ENCODE assay signal across 19 cellular contexts in the genomic region with DNA sequence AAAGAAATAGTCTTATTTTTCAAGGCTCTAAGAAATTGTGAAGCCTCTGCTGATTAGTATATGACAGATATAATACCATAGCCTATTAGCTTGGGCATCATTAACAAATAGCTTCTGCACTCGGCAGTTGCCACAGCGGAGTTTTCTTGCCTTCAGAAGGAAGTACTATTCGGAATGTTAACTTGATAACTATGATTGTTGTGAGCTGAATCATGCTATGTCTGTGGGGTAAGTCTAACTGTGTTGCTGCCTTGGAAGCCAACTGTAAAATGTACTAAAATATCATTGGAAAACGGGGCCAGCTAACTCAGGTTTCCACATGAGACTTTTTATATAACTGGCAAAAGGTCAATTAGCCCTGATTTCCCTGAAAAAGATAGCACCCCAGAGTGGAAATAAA.
DNase-seq lines count a peak whose midpoint lies in the region; ATAC-seq, FAIRE-seq and TF ChIP-seq lines count a peak whose summit lies in the region.
"Had no signal": no experiment of that assay in that cellular context is flagged by ENCODE, and none has a peak within 500 bp of the region (broad histone marks: within the 10 kb centered on the region; RNA-seq: fewer than 3 reads in every experiment).

No MANE protein-coding gene starts in this region.

- no peaks in the 10 kb centered on the region for H3K27me3 ChIP-seq in SK-N-SH (ENCODE audit: insufficient read depth)
- no peaks in the 10 kb centered on the region for H3K27me3 ChIP-seq in osteoblast (ENCODE audit: insufficient read depth, low read length)
- H3K27me3 ChIP-seq in gastrocnemius medialis = no peaks in the 10 kb centered on the region
- H3K27me3 ChIP-seq in ovary = no peaks in the 10 kb centered on the region
- H3K27me3 ChIP-seq: esophagus squamous epithelium had no signal

- H3K9me3 ChIP-seq in SK-N-SH = no peaks in the 10 kb centered on the region
- no peaks in the 10 kb centered on the region for H3K9me3 ChIP-seq in osteoblast (ENCODE audit: low read depth, low read length)
- no peaks in the 10 kb centered on the region for H3K9me3 ChIP-seq in gastrocnemius medialis
- no peaks in the 10 kb centered on the region for H3K9me3 ChIP-seq in ovary
- H3K9me3 ChIP-seq: esophagus squamous epithelium had no signal

- TF ChIP-seq EP300 in SK-N-SH (IDR thresholded peaks at IDR 0.05; ENCODE audit: borderline replicate concordance in 1 of 2, low read depth in 1 of 2, low read length in 1 of 2) (peak in 1 of 2 experiments; percentile 88; a peak in 2 of 4 replicates), ovary (IDR thresholded peaks at IDR 0.05) (no peak)

- TF ChIP-seq POLR2A in GM12892 (IDR thresholded peaks at IDR 0.05; ENCODE audit: low read depth, low read length) = no peak
- TF ChIP-seq POLR2A in gastrocnemius medialis (IDR thresholded peaks at IDR 0.05) = no peak
- TF ChIP-seq POLR2A in ovary (IDR thresholded peaks at IDR 0.05) = no peak

- no peak for TF ChIP-seq CTCF in SK-N-SH (IDR thresholded peaks at IDR 0.05)
- TF ChIP-seq CTCF in fibroblast of mammary gland (conservative IDR thresholded peaks at IDR 0.05; ENCODE audit: control insufficient read depth, insufficient read depth, low read depth, low read length) = no peak
- no peak for TF ChIP-seq CTCF in osteoblast (IDR thresholded peaks at IDR 0.05; ENCODE audit: extremely low read depth, low read depth, low read length)
- no peak for TF ChIP-seq CTCF in gastrocnemius medialis (IDR thresholded peaks at IDR 0.05 in 4 of 5, conservative IDR thresholded peaks at IDR 0.05 in 1 of 5)
- no peak for TF ChIP-seq CTCF in ovary (IDR thresholded peaks at IDR 0.05)

- peaks cover 8 to 68% of the 10 kb centered on the region in 2 experiments for H3K36me3 ChIP-seq in SK-N-SH (replicated peaks in 1 of 2; ENCODE audit: control insufficient read depth in 1 of 2, insufficient read depth in 2 of 2, low read length in 1 of 2)
- H3K36me3 ChIP-seq in osteoblast (ENCODE audit: insufficient read depth, low read length) = no peaks in the 10 kb centered on the region
- no peaks in the 10 kb centered on the region for H3K36me3 ChIP-seq in gastrocnemius medialis
- no peaks in the 10 kb centered on the region for H3K36me3 ChIP-seq in ovary
- H3K36me3 ChIP-seq: esophagus squamous epithelium had no signal

- no peak for FAIRE-seq in GM12892 (lab: Jason Lieb, UNC)

- H3K27ac ChIP-seq in SK-N-SH (ENCODE audit: low read depth in 2 of 2, low read length in 1 of 2) = peak overlapping the region; percentile 86 to 87
- H3K27ac ChIP-seq in osteoblast (ENCODE audit: low read depth, low read length) = peak overlapping the region; percentile 66
- H3K27ac ChIP-seq in gastrocnemius medialis = no peak overlapping the region
- no peak overlapping the region for H3K27ac ChIP-seq in ovary
- H3K27ac ChIP-seq: esophagus squamous epithelium, parathyroid adenoma had no signal

- peaks cover 56% of the 10 kb centered on the region for H3K79me2 ChIP-seq in SK-N-SH (ENCODE audit: insufficient read depth)
- no peaks in the 10 kb centered on the region for H3K79me2 ChIP-seq in osteoblast (ENCODE audit: insufficient read depth, low read length)
- H3K79me2 ChIP-seq: parathyroid adenoma had no signal

- in situ Hi-C loops in gastrocnemius medialis (cut with MboI; ENCODE audit: low sequenced_read_pairs in 4 of 4) = no loop called here

- ATAC-seq in gastrocnemius medialis = no peak
- ATAC-seq: HCT116 had no signal

- WGBS in SK-N-SH (ENCODE audit: low lambda C conversion rate) = 12% methylated on average over 4 of the region's 4 CpGs
- 28 to 56% (median 29%) methylated on average over 4 of the region's 4 CpGs for WGBS in ovary, 3 donors

- CTCF ChIA-PET in SK-N-SH (lab: Yijun Ruan, JAX) = interaction anchor here (1.5 kb wide), 1 partner anchor 16 kb away, joined by 5 read pairs; no protein-coding TSS in a partner anchor

- no peaks in the 10 kb centered on the region for H3K9me2 ChIP-seq in SK-N-SH

- H2AFZ ChIP-seq in SK-N-SH (ENCODE audit: low read depth) = peak overlapping the region; percentile 39; the same call in 1 of the 2 replicates
- H2AFZ ChIP-seq in osteoblast (ENCODE audit: low read length) = no peak overlapping the region
- H2AFZ ChIP-seq: parathyroid adenoma had no signal

- TF ChIP-seq RAD21 in SK-N-SH (IDR thresholded peaks at IDR 0.05; ENCODE audit: low read length) = no peak

- intact Hi-C loops in gastrocnemius medialis (cut with DNase I; ENCODE audit: low total_unique reads) (no loop called here), ovary (cut with DNase I) (loop anchor here in 1 of 4 donors (5.0 kb wide), 1 partner anchor 238 kb away; no protein-coding TSS in a partner anchor)

- peak overlapping the region; percentile 64 for H3K4me2 ChIP-seq in SK-N-SH
- H3K4me2 ChIP-seq in osteoblast (ENCODE audit: insufficient read depth, low read length) = peak overlapping the region; percentile 21

- H3K4me3 ChIP-seq in SK-N-SH (ENCODE audit: low read depth in 2 of 2, low read length in 1 of 2) (peak overlapping the region in 1 of 2 experiments; percentile 9; a peak in 1 of 4 replicates), fibroblast of mammary gland (ENCODE audit: control insufficient read depth, low read depth, low read length) (no peak overlapping the region), osteoblast (ENCODE audit: insufficient read depth, low read length) (no peak overlapping the region), gastrocnemius medialis (no peak overlapping the region), ovary (no peak overlapping the region)
- H3K4me3 ChIP-seq: esophagus squamous epithelium had no signal

- POLR2A ChIA-PET in SK-N-SH (lab: Yijun Ruan, JAX) = no interaction called here

- peak overlapping the region; percentile 47; the same call in 1 of the 2 replicates for H3K9ac ChIP-seq in SK-N-SH
- H3K9ac ChIP-seq: parathyroid adenoma had no signal

- peaks cover 13 to 37% of the 10 kb centered on the region in 2 experiments for H3K4me1 ChIP-seq in SK-N-SH (ENCODE audit: control insufficient read depth in 1 of 2, insufficient read depth in 2 of 2, low read depth in 1 of 2, low read length in 1 of 2)
- peaks cover 29% of the 10 kb centered on the region for H3K4me1 ChIP-seq in osteoblast (ENCODE audit: insufficient read depth, low read length)
- no peaks in the 10 kb centered on the region for H3K4me1 ChIP-seq in gastrocnemius medialis
- H3K4me1 ChIP-seq in ovary (ENCODE audit: insufficient read depth) = no peaks in the 10 kb centered on the region
- H3K4me1 ChIP-seq: esophagus squamous epithelium, parathyroid adenoma had no signal

- H3F3A ChIP-seq in SK-N-SH (replicated peaks; ENCODE audit: insufficient read depth) = peaks cover 32% of the 10 kb centered on the region

- H4K20me1 ChIP-seq in SK-N-SH (ENCODE audit: insufficient read depth) (no peaks in the 10 kb centered on the region), osteoblast (ENCODE audit: insufficient read depth, low read length) (no peaks in the 10 kb centered on the region)

- DNase-seq in EH (ENCODE audit: low read depth) (peak; percentile 92), SK-N-SH (no peak), fibroblast of mammary gland (ENCODE audit: low read depth) (peak; percentile 61), osteoblast (ENCODE audit: insufficient read length, low spot score, missing footprints) (peak; percentile 66), GM12892 (ENCODE audit: insufficient read length) (no peak), gastrocnemius medialis (no peak), ovary (no peak)
- no peak for DNase-seq in activated CD4-positive, CD25-positive, alpha-beta regulatory T cell (lab: John Stamatoyannopoulos, UW)
- DNase-seq: activated T-cell treated with anti-CD3 and anti-CD28 coated beads, Interleukin-2, amount 50 U/mL, for 48 hours; C1 segment of cervical spinal cord; cortex of kidney; DMS53; esophagus squamous epithelium; KBM-7; midbrain; NCI-H1436; T1000 had no signal

TF ChIP-seq in SK-N-SH, 30 proteins besides CTCF, POLR2A, EP300 and RAD21 (continues in another document):
- TF ChIP-seq TCF12 (IDR thresholded peaks at IDR 0.05) = peak; percentile 75
- TF ChIP-seq POLR2AphosphoS5 (IDR thresholded peaks at IDR 0.05; ENCODE audit: low read depth, low read length) = peak; percentile 27; the same call in 1 of the 2 replicates
- peak; percentile 37; the same call in 1 of the 2 replicates for TF ChIP-seq YY1 (IDR thresholded peaks at IDR 0.05; ENCODE audit: low read depth)
- peak; percentile 68; the same call in 1 of the 2 replicates for TF ChIP-seq TEAD4 (IDR thresholded peaks at IDR 0.05; ENCODE audit: borderline replicate concordance, insufficient read depth)
- TF ChIP-seq, protein P1, sequence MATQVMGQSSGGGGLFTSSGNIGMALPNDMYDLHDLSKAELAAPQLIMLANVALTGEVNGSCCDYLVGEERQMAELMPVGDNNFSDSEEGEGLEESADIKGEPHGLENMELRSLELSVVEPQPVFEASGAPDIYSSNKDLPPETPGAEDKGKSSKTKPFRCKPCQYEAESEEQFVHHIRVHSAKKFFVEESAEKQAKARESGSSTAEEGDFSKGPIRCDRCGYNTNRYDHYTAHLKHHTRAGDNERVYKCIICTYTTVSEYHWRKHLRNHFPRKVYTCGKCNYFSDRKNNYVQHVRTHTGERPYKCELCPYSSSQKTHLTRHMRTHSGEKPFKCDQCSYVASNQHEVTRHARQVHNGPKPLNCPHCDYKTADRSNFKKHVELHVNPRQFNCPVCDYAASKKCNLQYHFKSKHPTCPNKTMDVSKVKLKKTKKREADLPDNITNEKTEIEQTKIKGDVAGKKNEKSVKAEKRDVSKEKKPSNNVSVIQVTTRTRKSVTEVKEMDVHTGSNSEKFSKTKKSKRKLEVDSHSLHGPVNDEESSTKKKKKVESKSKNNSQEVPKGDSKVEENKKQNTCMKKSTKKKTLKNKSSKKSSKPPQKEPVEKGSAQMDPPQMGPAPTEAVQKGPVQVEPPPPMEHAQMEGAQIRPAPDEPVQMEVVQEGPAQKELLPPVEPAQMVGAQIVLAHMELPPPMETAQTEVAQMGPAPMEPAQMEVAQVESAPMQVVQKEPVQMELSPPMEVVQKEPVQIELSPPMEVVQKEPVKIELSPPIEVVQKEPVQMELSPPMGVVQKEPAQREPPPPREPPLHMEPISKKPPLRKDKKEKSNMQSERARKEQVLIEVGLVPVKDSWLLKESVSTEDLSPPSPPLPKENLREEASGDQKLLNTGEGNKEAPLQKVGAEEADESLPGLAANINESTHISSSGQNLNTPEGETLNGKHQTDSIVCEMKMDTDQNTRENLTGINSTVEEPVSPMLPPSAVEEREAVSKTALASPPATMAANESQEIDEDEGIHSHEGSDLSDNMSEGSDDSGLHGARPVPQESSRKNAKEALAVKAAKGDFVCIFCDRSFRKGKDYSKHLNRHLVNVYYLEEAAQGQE (IDR thresholded peaks at IDR 0.05; ENCODE audit: low read depth, low read length) = no peak
- TF ChIP-seq NFIC (IDR thresholded peaks at IDR 0.05; ENCODE audit: borderline replicate concordance) = peak; percentile 67
- TF ChIP-seq RCOR1 (IDR thresholded peaks at IDR 0.05; ENCODE audit: low read length) = peak; percentile 11; the same call in 1 of the 2 replicates
- no peak for TF ChIP-seq CHD2 (IDR thresholded peaks at IDR 0.05; ENCODE audit: low read length, partially characterized antibody)
- TF ChIP-seq, protein P2, sequence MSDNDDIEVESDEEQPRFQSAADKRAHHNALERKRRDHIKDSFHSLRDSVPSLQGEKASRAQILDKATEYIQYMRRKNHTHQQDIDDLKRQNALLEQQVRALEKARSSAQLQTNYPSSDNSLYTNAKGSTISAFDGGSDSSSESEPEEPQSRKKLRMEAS (IDR thresholded peaks at IDR 0.05; ENCODE audit: low read depth) = peak; percentile 52; the same call in 1 of the 2 replicates

Comparison
In these comparisons a context has a peak if more than half of its experiments do, and no peak if none do; other contexts are left out.
1. DNase-seq: peak in EH (single experiment), fibroblast of mammary gland (single experiment) and osteoblast (single experiment); none in SK-N-SH (single experiment), GM12892 (single experiment), gastrocnemius medialis (0 of 2), activated CD4-positive, CD25-positive, alpha-beta regulatory T cell (0 of 4) and ovary (0 of 5).
2. H3K27ac ChIP-seq: peak in SK-N-SH (2 of 2) and osteoblast (single experiment); none in gastrocnemius medialis (0 of 4) and ovary (0 of 2).